ENCODE assay signal across 8 cellular contexts in the genomic region with DNA sequence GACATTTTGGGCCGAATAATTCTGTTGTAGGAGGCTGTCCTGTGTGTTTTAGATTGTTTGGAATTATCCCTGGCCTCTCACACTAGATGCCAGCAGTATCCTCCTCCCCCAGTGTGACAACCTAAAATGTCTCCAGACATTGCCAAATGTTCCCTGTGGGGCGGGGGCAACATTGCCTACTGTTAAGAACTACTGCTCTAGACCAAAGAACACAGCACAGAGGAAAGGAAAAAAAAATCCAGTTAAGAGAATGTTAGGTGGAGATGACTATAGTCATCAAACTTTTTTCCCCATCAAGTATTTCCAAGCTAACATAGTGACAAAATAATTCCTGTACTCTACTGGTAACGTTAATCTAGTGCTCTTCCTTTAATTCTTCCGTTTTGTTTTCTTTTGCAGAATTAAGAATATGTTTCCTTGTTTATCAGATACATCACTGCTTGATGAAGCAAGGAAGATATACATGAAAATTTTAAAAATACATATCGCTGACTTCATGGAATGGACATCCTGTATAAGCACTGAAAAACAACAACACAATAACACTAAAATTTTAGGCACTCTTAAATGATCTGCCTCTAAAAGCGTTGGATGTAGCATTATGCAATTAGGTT. TPM values are rescaled to one million over a fixed set of nuclear protein-coding genes. Genes with fewer than 3 reads are reported as not detected.
A peak's percentile ranks its signal among the peaks of the same experiment; 100 is the strongest.
DNase-seq lines count a peak whose midpoint lies in the region; TF ChIP-seq lines count a peak whose summit lies in the region.

No MANE protein-coding gene starts in this region.

- H3K4me1 ChIP-seq in neutrophil (ENCODE audit: control insufficient read depth in 1 of 2, insufficient read depth in 1 of 2, low read depth in 1 of 2, low read length in 1 of 2) = peaks cover 45 to 54% of the 10 kb centered on the region in 2 experiments

- H3K4me3 Mint-ChIP-seq in MCF 10A (ENCODE audit: unreplicated experiment) = peak overlapping the region; percentile 98

- intact Hi-C loops in MCF 10A (cut with micrococcal nuclease) = loop anchor here (5.0 kb wide), 1 partner anchor 172 kb away; the partner anchor contains the start of gene GPRC5A

- peaks cover 19% of the 10 kb centered on the region for H3K4me1 Mint-ChIP-seq in MCF 10A (ENCODE audit: insufficient read depth, unreplicated experiment)

- H3K9me3 Mint-ChIP-seq in MCF 10A (ENCODE audit: unreplicated experiment) = no peaks in the 10 kb centered on the region

- TF ChIP-seq CTCF in MCF 10A (IDR thresholded peaks at IDR 0.05; ENCODE audit: unreplicated experiment) = no peak
- TF ChIP-seq CTCF in neutrophil (IDR thresholded peaks at IDR 0.05) = no peak

- CTCF ChIA-PET in MCF 10A (lab: Yijun Ruan, JAX) = interaction anchor here (0.6 to 2.2 kb wide), 3 partner anchors 7 to 16 kb away, joined by 3 to 11 read pairs (median 4); no protein-coding TSS in a partner anchor

- H3K4me3 ChIP-seq in neutrophil (ENCODE audit: low read depth in 1 of 2, low read length in 1 of 2) = peak overlapping the region; percentile 91

- peaks cover 79% of the 10 kb centered on the region for H3K36me3 Mint-ChIP-seq in MCF 10A (ENCODE audit: insufficient read depth, unreplicated experiment)

- H3K27ac ChIP-seq in neutrophil = peak overlapping the region; percentile 95

- H3K27ac Mint-ChIP-seq in MCF 10A (ENCODE audit: low read depth, unreplicated experiment) = peak overlapping the region; percentile 99

- POLR2A ChIA-PET in MCF 10A (lab: Yijun Ruan, JAX) = interaction anchor here (0.6 to 13.4 kb wide), 16 partner anchors 11 to 887 kb away, joined by 3 to 163 read pairs (median 5); partner anchors contain the start of genes BORCS5, EMP1, GPRC5A and LRP6

- DNase-seq in DMS79 treated with DMSO at 0.1 percent for 48 hours (lab: John Stamatoyannopoulos, UW) = peak; percentile 57
- DNase-seq in M059J (ENCODE audit: low read depth) = peak; percentile 67
- DNase-seq in MCF 10A (ENCODE audit: unreplicated experiment) = peak; percentile 47
- no peak for DNase-seq in C1 segment of cervical spinal cord (lab: John Stamatoyannopoulos, UW)
- DNase-seq in hippocampal formation (lab: John Stamatoyannopoulos, UW) = no peak
- no peak for DNase-seq in DMS153 (lab: John Stamatoyannopoulos, UW)
- no peak for DNase-seq in NAMALWA (ENCODE audit: low spot score)

- no peaks in the 10 kb centered on the region for H3K9me3 ChIP-seq in neutrophil

- H3K27me3 ChIP-seq in neutrophil = no peaks in the 10 kb centered on the region

- H3K36me3 ChIP-seq in neutrophil = peaks cover 36% of the 10 kb centered on the region

- BruUV-seq in MCF 10A (replicated peaks; lab: Mats Ljungman, UMichigan) = no TSS peak

- H3K27me3 Mint-ChIP-seq in MCF 10A (ENCODE audit: insufficient read depth, unreplicated experiment) = no peaks in the 10 kb centered on the region

RNA-seq across cellular contexts. Expression of gene CDKN1B, which starts 3.6 kb away (rescaled TPM):
- total RNA-seq in M059J (2014; rRNA removed; shearing (Covaris generic)) = 34.8 and 48.4 TPM in 2 replicates
- 33.9 and 41.6 TPM in 2 replicates for total RNA-seq in MCF 10A (2022)

RNA-seq across cellular contexts. Expression of gene GPR19, which starts 24.8 kb away (rescaled TPM):
- total RNA-seq in M059J (2014; rRNA removed; shearing (Covaris generic)) = 5.2 and 7.1 TPM in 2 replicates
- 0.93 TPM in 1 of 2 replicates, not detected in the other for total RNA-seq in MCF 10A (2022)

Comparison
In these comparisons a context has a peak if more than half of its experiments do, and no peak if none do; other contexts are left out.
1. DNase-seq: peak in DMS79 treated with DMSO at 0.1 percent for 48 hours (single experiment), M059J (single experiment) and MCF 10A (single experiment); none in C1 segment of cervical spinal cord (0 of 14), hippocampal formation (0 of 2), DMS153 (single experiment) and NAMALWA (single experiment).